Comparison of ENCODE assay signal across 9 cellular contexts in genomic region chr5:172642511-172642910, GRCh38. TPM values are rescaled to one million over a fixed set of nuclear protein-coding genes. Genes with fewer than 3 reads are reported as not detected.
DNase-seq lines count a peak whose midpoint lies in the region; ATAC-seq and TF ChIP-seq lines count a peak whose summit lies in the region.
"Had no signal": no experiment of that assay in that cellular context is flagged by ENCODE, and none has a peak within 500 bp of the region (broad histone marks: within the 10 kb centered on the region; RNA-seq: fewer than 3 reads in every experiment).

No MANE protein-coding gene starts in this region.

- peaks cover 27% of the 10 kb centered on the region for H3K27me3 Mint-ChIP-seq in activated naive CD8-positive, alpha-beta T cell
- H3K27me3 Mint-ChIP-seq in activated naive CD8-positive, alpha-beta T cell treated with anti-CD3 and anti-CD28 coated beads, Interleukin-2, amount 50 U/mL, for 24 hours = peaks cover 37% of the 10 kb centered on the region
- peaks cover 51% of the 10 kb centered on the region for H3K27me3 Mint-ChIP-seq in activated T-cell treated with anti-CD3 and anti-CD28 coated beads, Interleukin-2, amount 50 U/mL, for 72 hours (ENCODE audit: low read depth)

- H3K4me1 Mint-ChIP-seq in activated naive CD8-positive, alpha-beta T cell (ENCODE audit: low read depth) = peaks cover 7% of the 10 kb centered on the region
- H3K4me1 Mint-ChIP-seq in activated naive CD8-positive, alpha-beta T cell treated with anti-CD3 and anti-CD28 coated beads, Interleukin-2, amount 50 U/mL, for 24 hours = no peaks in the 10 kb centered on the region
- peaks cover 5% of the 10 kb centered on the region for H3K4me1 Mint-ChIP-seq in activated T-cell treated with anti-CD3 and anti-CD28 coated beads, Interleukin-2, amount 50 U/mL, for 72 hours (ENCODE audit: low read depth)

- H3K4me3 Mint-ChIP-seq in activated naive CD8-positive, alpha-beta T cell = peak overlapping the region; percentile 32
- H3K4me3 Mint-ChIP-seq in activated naive CD8-positive, alpha-beta T cell treated with anti-CD3 and anti-CD28 coated beads, Interleukin-2, amount 50 U/mL, for 24 hours = no peak overlapping the region
- peak overlapping the region in 1 of 2 donors; percentile 60 for H3K4me3 Mint-ChIP-seq in activated T-cell treated with anti-CD3 and anti-CD28 coated beads, Interleukin-2, amount 50 U/mL, for 72 hours

- no peaks in the 10 kb centered on the region for H3K9me3 Mint-ChIP-seq in activated naive CD8-positive, alpha-beta T cell (ENCODE audit: low read depth)
- H3K9me3 Mint-ChIP-seq in activated naive CD8-positive, alpha-beta T cell treated with anti-CD3 and anti-CD28 coated beads, Interleukin-2, amount 50 U/mL, for 24 hours = no peaks in the 10 kb centered on the region
- H3K9me3 Mint-ChIP-seq in activated T-cell treated with anti-CD3 and anti-CD28 coated beads, Interleukin-2, amount 50 U/mL, for 72 hours = no peaks in the 10 kb centered on the region

- H3K27ac ChIP-seq in dorsolateral prefrontal cortex = peak overlapping the region in 54 of 59 donors; percentile 39 to 98 (median 90)
- H3K27ac ChIP-seq in muscle layer of duodenum (ENCODE audit: low read length) = peak overlapping the region; percentile 28
- peak overlapping the region; percentile 80 for H3K27ac ChIP-seq in upper lobe of right lung
- H3K27ac ChIP-seq in effector memory CD4-positive, alpha-beta T cell (ENCODE audit: insufficient read depth, low read length, poor library complexity, severe bottlenecking) = no peak overlapping the region

- no peak for ATAC-seq in activated naive CD8-positive, alpha-beta T cell treated with anti-CD3 and anti-CD28 coated beads, Interleukin-2, amount 50 U/mL, for 24 hours
- ATAC-seq in upper lobe of right lung = no peak
- ATAC-seq in activated T-cell treated with anti-CD3 and anti-CD28 coated beads, Interleukin-2, amount 50 U/mL, for 72 hours (replicated peaks in 1 of 2) = no peak

- H3K27ac Mint-ChIP-seq in activated naive CD8-positive, alpha-beta T cell = no peak overlapping the region
- no peak overlapping the region for H3K27ac Mint-ChIP-seq in activated naive CD8-positive, alpha-beta T cell treated with anti-CD3 and anti-CD28 coated beads, Interleukin-2, amount 50 U/mL, for 24 hours
- H3K27ac Mint-ChIP-seq in activated T-cell treated with anti-CD3 and anti-CD28 coated beads, Interleukin-2, amount 50 U/mL, for 72 hours = no peak overlapping the region

- H3K4me1 ChIP-seq in muscle layer of duodenum (ENCODE audit: control insufficient read depth in 1 of 2, insufficient read depth in 2 of 2, low read length in 2 of 2) (peaks cover 12 to 58% of the 10 kb centered on the region in 2 donors), upper lobe of right lung (peaks cover 11% of the 10 kb centered on the region)
- peaks cover 2% of the 10 kb centered on the region for H3K4me1 ChIP-seq in effector memory CD4-positive, alpha-beta T cell (ENCODE audit: control insufficient read depth, insufficient read depth, low read length, poor library complexity, severe bottlenecking)

- intact Hi-C loops in dorsolateral prefrontal cortex (cut with DNase I) (loop anchor here (2.0 to 10.0 kb wide), 4 partner anchors 16 to 165 kb away; no protein-coding TSS in a partner anchor), upper lobe of right lung (cut with DNase I) (no loop called here)

- H3K36me3 Mint-ChIP-seq in activated naive CD8-positive, alpha-beta T cell = no peaks in the 10 kb centered on the region
- no peaks in the 10 kb centered on the region for H3K36me3 Mint-ChIP-seq in activated naive CD8-positive, alpha-beta T cell treated with anti-CD3 and anti-CD28 coated beads, Interleukin-2, amount 50 U/mL, for 24 hours (ENCODE audit: low read depth)
- no peaks in the 10 kb centered on the region for H3K36me3 Mint-ChIP-seq in activated T-cell treated with anti-CD3 and anti-CD28 coated beads, Interleukin-2, amount 50 U/mL, for 72 hours (ENCODE audit: insufficient read depth in 2 of 2)

- H3K36me3 ChIP-seq in muscle layer of duodenum (ENCODE audit: control insufficient read depth in 1 of 2, insufficient read depth in 2 of 2, low read length in 2 of 2) = no peaks in the 10 kb centered on the region
- H3K36me3 ChIP-seq in upper lobe of right lung = no peaks in the 10 kb centered on the region
- no peaks in the 10 kb centered on the region for H3K36me3 ChIP-seq in effector memory CD4-positive, alpha-beta T cell (ENCODE audit: control insufficient read depth, insufficient read depth, low read length)

- H3K4me3 ChIP-seq in dorsolateral prefrontal cortex (peak overlapping the region in 52 of 59 donors; percentile 3 to 92 (median 78)), muscle layer of duodenum (ENCODE audit: low read depth in 1 of 2, low read length in 2 of 2) (peak overlapping the region; percentile 63 to 94), upper lobe of right lung (peak overlapping the region; percentile 71)
- H3K4me3 ChIP-seq in effector memory CD4-positive, alpha-beta T cell (ENCODE audit: insufficient read depth, low read depth, low read length, poor library complexity, severe bottlenecking) = no peak overlapping the region

- H3K9me3 ChIP-seq in muscle layer of duodenum (ENCODE audit: control insufficient read depth in 1 of 2, low read length in 2 of 2) = no peaks in the 10 kb centered on the region
- H3K9me3 ChIP-seq in upper lobe of right lung = no peaks in the 10 kb centered on the region
- H3K9me3 ChIP-seq in effector memory CD4-positive, alpha-beta T cell (ENCODE audit: control insufficient read depth, low read length) = no peaks in the 10 kb centered on the region

- TF ChIP-seq CTCF in dorsolateral prefrontal cortex (IDR thresholded peaks at IDR 0.05 in 54 of 56, conservative IDR thresholded peaks at IDR 0.05 in 2 of 56; ENCODE audit: low read depth in 1 of 56, partially characterized antibody in 56 of 56) (no peak), upper lobe of right lung (IDR thresholded peaks at IDR 0.05) (no peak)

- peaks cover 0 to 5% (median 0%) of the 10 kb centered on the region in 45 donors for H3K27me3 ChIP-seq in dorsolateral prefrontal cortex
- H3K27me3 ChIP-seq in muscle layer of duodenum (ENCODE audit: low read depth, low read length) = no peaks in the 10 kb centered on the region
- H3K27me3 ChIP-seq in upper lobe of right lung = peaks cover 19% of the 10 kb centered on the region
- H3K27me3 ChIP-seq in effector memory CD4-positive, alpha-beta T cell (replicated peaks; ENCODE audit: control insufficient read depth, insufficient read depth, low read length, poor library complexity, severe bottlenecking) = no peaks in the 10 kb centered on the region

- DNase-seq in activated naive CD8-positive, alpha-beta T cell treated with anti-CD3 and anti-CD28 coated beads, Interleukin-2, amount 50 U/mL, for 24 hours = no peak
- DNase-seq in dorsolateral prefrontal cortex (no peak), upper lobe of right lung (no peak), activated T-cell treated with anti-CD3 and anti-CD28 coated beads for 4 hours (no peak)
- DNase-seq in effector memory CD4-positive, alpha-beta T cell = no peak
- DNase-seq in activated T-cell treated with anti-CD3 and anti-CD28 coated beads, Interleukin-2, amount 50 U/mL, for 72 hours = no peak
- DNase-seq: stimulated activated CD4-positive, alpha-beta T cell treated with anti-CD3 and anti-CD28 coated beads, Interleukin-2, amount 100 ng/mL, for 24 hours had no signal

RNA-seq across cellular contexts. Expression of gene NEURL1B, which starts 1.4 kb away (rescaled TPM):
- 10 to 100 TPM in 115 of 120 experiments, 1 to 10 TPM in 5; 8.3 to 21.9 (median 13.9) TPM for total RNA-seq in dorsolateral prefrontal cortex
- total RNA-seq in upper lobe of right lung = 25.0 TPM
- total RNA-seq in activated T-cell treated with anti-CD3 and anti-CD28 coated beads, Interleukin-2, amount 50 U/mL, for 72 hours = under 1 TPM; 0.29 to 0.63 TPM

Comparison
In these comparisons a context has a peak if more than half of its experiments do, and no peak if none do; other contexts are left out.
1. RNA of gene NEURL1B, which starts 1.4 kb away (total RNA-seq): 25.0 TPM in upper lobe of right lung (single experiment) and 8.3 to 21.9 TPM in dorsolateral prefrontal cortex; 0.29 to 0.63 TPM in activated T-cell treated with anti-CD3 and anti-CD28 coated beads, Interleukin-2, amount 50 U/mL, for 72 hours; every median in the first group is over 4 times any median in the second.